In the genomic region with DNA sequence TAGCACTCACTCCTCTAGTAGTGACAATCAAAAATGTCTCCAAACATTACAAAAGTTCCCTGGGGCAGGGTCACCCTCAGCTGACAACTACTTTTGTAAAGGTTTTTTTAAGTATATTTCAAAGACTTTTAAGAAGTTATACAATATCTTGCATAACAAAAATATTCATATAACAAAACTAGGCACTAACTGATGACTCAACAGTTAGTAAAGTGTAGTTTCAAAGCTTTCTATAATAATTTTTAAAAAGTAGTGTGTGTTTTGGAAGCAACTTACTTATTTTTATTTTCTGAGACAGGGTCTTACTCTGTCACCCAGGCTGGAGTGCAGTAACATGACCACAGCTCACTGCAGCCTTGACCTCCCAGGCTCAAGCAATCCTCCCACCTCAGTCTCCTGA, we compare ENCODE assay signal across 34 cellular contexts.
DNase-seq lines count a peak whose midpoint lies in the region; ATAC-seq, FAIRE-seq and TF ChIP-seq lines count a peak whose summit lies in the region.
"Had no signal": no experiment of that assay in that cellular context is flagged by ENCODE, and none has a peak within 500 bp of the region (broad histone marks: within the 10 kb centered on the region; RNA-seq: fewer than 3 reads in every experiment).

No MANE protein-coding gene starts in this region.

- no peak overlapping the region for H3K27ac Mint-ChIP-seq in HFFc6
- H3K27ac Mint-ChIP-seq: B cell; CD14-positive monocyte; CD4-positive, alpha-beta memory T cell; CD4-positive, alpha-beta T cell; CD4-positive, CD25-positive, alpha-beta regulatory T cell; CD8-positive, alpha-beta memory T cell; CD8-positive, alpha-beta T cell had no signal

- H3K36me3 Mint-ChIP-seq in HFFc6 (ENCODE audit: low read depth): no peaks in the 10 kb centered on the region
- H3K36me3 Mint-ChIP-seq: CD14-positive monocyte; CD4-positive, alpha-beta memory T cell; CD4-positive, CD25-positive, alpha-beta regulatory T cell; CD8-positive, alpha-beta memory T cell; CD8-positive, alpha-beta T cell had no signal

- no peaks in the 10 kb centered on the region for H3K9me3 Mint-ChIP-seq in HFFc6
- H3K9me3 Mint-ChIP-seq: CD14-positive monocyte; CD4-positive, alpha-beta memory T cell; CD4-positive, alpha-beta T cell; CD4-positive, CD25-positive, alpha-beta regulatory T cell; CD8-positive, alpha-beta memory T cell; CD8-positive, alpha-beta T cell had no signal

- CTCF ChIA-PET in HepG2 (lab: Yijun Ruan, JAX; ENCODE audit: low intra/inter-chr PET ratio, low total read pairs) (no interaction called here), A549 (lab: Yijun Ruan, JAX) (interaction anchor here (1.5 to 2.9 kb wide), 4 partner anchors 12 to 698 kb away, joined by 3 to 25 read pairs (median 7); no protein-coding TSS in a partner anchor), IMR-90 (lab: Yijun Ruan, JAX) (interaction anchor here (0.7 kb wide), 1 partner anchor 10 kb away, joined by 3 read pairs; no protein-coding TSS in a partner anchor)

- no peaks in the 10 kb centered on the region for H3K79me1 ChIP-seq in IMR-90 (ENCODE audit: low read depth in 1 of 2, low read length in 2 of 2)

- H2AK5ac ChIP-seq in IMR-90 (ENCODE audit: low read depth, low read length): no peak overlapping the region

- no peaks in the 10 kb centered on the region for H3K9me1 ChIP-seq in IMR-90 (ENCODE audit: insufficient read depth, low read length)

- H4K5ac ChIP-seq in IMR-90 (ENCODE audit: low read depth, low read length): no peak overlapping the region

- no peak for FAIRE-seq in HepG2 (lab: Jason Lieb, UNC)
- no peak for FAIRE-seq in A549 (lab: Jason Lieb, UNC)
- FAIRE-seq: A204.1, D721Med had no signal

- no peak overlapping the region for H3K14ac ChIP-seq in IMR-90 (replicated peaks; ENCODE audit: low read depth, low read length)

- no peak for DNase-seq in HepG2 (ENCODE audit: low spot score)
- DNase-seq in right lobe of liver: no peak
- no peak for DNase-seq in A549 (ENCODE audit: low read depth in 1 of 2, low spot score in 1 of 2)
- DNase-seq in IMR-90: no peak
- no peak for DNase-seq in substantia nigra (lab: John Stamatoyannopoulos, UW)
- DNase-seq in HFFc6: no peak
- DNase-seq: 8988T; ACHN; AML-193; BE2C; C1 segment of cervical spinal cord; Caco-2; Calu3; CD4-positive, alpha-beta memory T cell; CD4-positive, alpha-beta T cell; CD4-positive, CD25-positive, alpha-beta regulatory T cell; CD8-positive, alpha-beta memory T cell; CD8-positive, alpha-beta T cell; COR-L47; DMS 273 treated with DMSO at 0.1 percent for 48 hours; DMS153; DMS53; DMS79; DMS79 treated with DMSO at 0.1 percent for 48 hours; DND-41; EL had no signal

- H3K9me3 ChIP-seq in HepG2 (ENCODE audit: low read length) (no peaks in the 10 kb centered on the region), right lobe of liver (no peaks in the 10 kb centered on the region), A549 (no peaks in the 10 kb centered on the region), IMR-90 (ENCODE audit: control insufficient read depth, insufficient read depth, low read length) (no peaks in the 10 kb centered on the region)
- H3K9me3 ChIP-seq: BE2C; BLaER1; BLaER1 treated with 17β-estradiol and CSF1 and Interleukin-3, amounts not matched to agents 10 nM and 100 nM; Caco-2 had no signal

- H3K18ac ChIP-seq in IMR-90 (ENCODE audit: low read depth, low read length): no peak overlapping the region

- H2BK5ac ChIP-seq in IMR-90 (ENCODE audit: low read depth, low read length, poor library complexity, severe bottlenecking): no peak overlapping the region

- dilution Hi-C loops in IMR-90 (cut with HindIII; ENCODE audit: low sequenced_read_pairs, unreplicated experiment): no loop called here

- ATAC-seq in HepG2 (no peak), right lobe of liver (no peak), A549 (no peak), IMR-90 (ENCODE audit: low read depth) (no peak)
- ATAC-seq: CD8-positive, alpha-beta T cell had no signal

- no peak overlapping the region for H3K56ac ChIP-seq in IMR-90 (ENCODE audit: extremely low read depth, insufficient read depth, low read length)

- no peaks in the 10 kb centered on the region for H4K20me1 ChIP-seq in HepG2 (ENCODE audit: insufficient read depth, low read length)
- no peaks in the 10 kb centered on the region for H4K20me1 ChIP-seq in IMR-90 (ENCODE audit: insufficient read depth, low read length)
- H4K20me1 ChIP-seq: BLaER1; BLaER1 treated with 17β-estradiol and CSF1 and Interleukin-3, amounts not matched to agents 10 nM and 100 nM had no signal

- intact Hi-C loops in HepG2 (cut with micrococcal nuclease; ENCODE audit: unreplicated experiment) (no loop called here), right lobe of liver (cut with DNase I) (no loop called here), IMR-90 (cut with micrococcal nuclease) (no loop called here)

- no peak overlapping the region for H3K4ac ChIP-seq in IMR-90 (ENCODE audit: low read depth, low read length)

- no peaks in the 10 kb centered on the region for H3K27me3 ChIP-seq in HepG2 (ENCODE audit: control insufficient read depth in 1 of 2, insufficient read depth in 2 of 2, low read length in 2 of 2)
- no peaks in the 10 kb centered on the region for H3K27me3 ChIP-seq in right lobe of liver
- no peaks in the 10 kb centered on the region for H3K27me3 ChIP-seq in IMR-90 (ENCODE audit: control insufficient read depth, insufficient read depth, low read length)
- H3K27me3 ChIP-seq: BLaER1; BLaER1 treated with 17β-estradiol and CSF1 and Interleukin-3, amounts not matched to agents 10 nM and 100 nM had no signal

- no peak overlapping the region for H3K23ac ChIP-seq in IMR-90 (ENCODE audit: low read depth, low read length)

- TF ChIP-seq CTCF in HepG2 (CRISPR knock-in tag; IDR thresholded peaks at IDR 0.05): no peak
- no peak for TF ChIP-seq CTCF in right lobe of liver (IDR thresholded peaks at IDR 0.05)
- TF ChIP-seq CTCF in A549 (IDR thresholded peaks at IDR 0.05): no peak
- TF ChIP-seq CTCF in IMR-90 (conservative IDR thresholded peaks at IDR 0.05; ENCODE audit: low read depth, low read length): no peak
- TF ChIP-seq CTCF in HFFc6 (IDR thresholded peaks at IDR 0.05): no peak

- H2AK9ac ChIP-seq in IMR-90 (replicated peaks; ENCODE audit: low read depth, low read length, poor library complexity): no peak overlapping the region

- no peak overlapping the region for H2BK15ac ChIP-seq in IMR-90 (ENCODE audit: low read depth, low read length)

- no peak overlapping the region for H3K4me3 Mint-ChIP-seq in HFFc6
- H3K4me3 Mint-ChIP-seq: B cell; CD14-positive monocyte; CD4-positive, alpha-beta memory T cell; CD4-positive, alpha-beta T cell; CD4-positive, CD25-positive, alpha-beta regulatory T cell; CD8-positive, alpha-beta memory T cell; CD8-positive, alpha-beta T cell had no signal

- H3K9ac ChIP-seq in HepG2 (ENCODE audit: insufficient read depth, low read depth, low read length) (no peak overlapping the region), IMR-90 (ENCODE audit: low read depth, low read length) (no peak overlapping the region)
- H3K9ac ChIP-seq: BLaER1; BLaER1 treated with 17β-estradiol and CSF1 and Interleukin-3, amounts not matched to agents 10 nM and 100 nM had no signal

- H2AFZ ChIP-seq in HepG2 (ENCODE audit: low read length): no peak overlapping the region
- no peak overlapping the region for H2AFZ ChIP-seq in IMR-90 (replicated peaks; ENCODE audit: low read length, poor library complexity)

- in situ Hi-C loops in HepG2 (cut with HindIII; ENCODE audit: extremely low pct_ligation_motif_present, low pct_unique_long_range_greater_than_20kb): no loop called here
- in situ Hi-C loops in IMR-90 (cut with MboI; ENCODE audit: low sequenced_read_pairs): loop anchor here (10.0 kb wide), 1 partner anchor 585 kb away; no protein-coding TSS in a partner anchor

- H3K4me3 ChIP-seq in HepG2 (replicated peaks in 1 of 3; ENCODE audit: insufficient read depth in 1 of 3, low read depth in 2 of 3, low read length in 3 of 3) (no peak overlapping the region), right lobe of liver (no peak overlapping the region), A549 (no peak overlapping the region), IMR-90 (ENCODE audit: insufficient read depth, low read depth, low read length) (no peak overlapping the region)
- H3K4me3 ChIP-seq: BLaER1; BLaER1 treated with 17β-estradiol and CSF1 and Interleukin-3, amounts not matched to agents 10 nM and 100 nM had no signal

- H3K36me3 ChIP-seq in HepG2 (replicated peaks in 1 of 2; ENCODE audit: control insufficient read depth in 1 of 2, insufficient read depth in 2 of 2, low read length in 2 of 2): no peaks in the 10 kb centered on the region
- H3K36me3 ChIP-seq in right lobe of liver: no peaks in the 10 kb centered on the region
- H3K36me3 ChIP-seq in IMR-90 (ENCODE audit: control insufficient read depth, insufficient read depth, low read length): no peaks in the 10 kb centered on the region
- H3K36me3 ChIP-seq: BE2C; BLaER1; BLaER1 treated with 17β-estradiol and CSF1 and Interleukin-3, amounts not matched to agents 10 nM and 100 nM had no signal

- H3K27me3 Mint-ChIP-seq in HFFc6 (ENCODE audit: insufficient read depth): peaks cover 9% of the 10 kb centered on the region
- H3K27me3 Mint-ChIP-seq: CD4-positive, CD25-positive, alpha-beta regulatory T cell; CD8-positive, alpha-beta memory T cell had no signal

- POLR2A ChIA-PET in HepG2 (lab: Yijun Ruan, JAX): no interaction called here
- POLR2A ChIA-PET in A549 (lab: Yijun Ruan, JAX): no interaction called here
- POLR2A ChIA-PET in IMR-90 (lab: Charles Lee; ENCODE audit: unreplicated experiment): no interaction called here

- no peak for TF ChIP-seq POLR2A in HepG2 (IDR thresholded peaks at IDR 0.05; ENCODE audit: insufficient read depth in 1 of 2, low read depth in 2 of 2, low read length in 2 of 2)
- no peak for TF ChIP-seq POLR2A in right lobe of liver (IDR thresholded peaks at IDR 0.05)
- no peak for TF ChIP-seq POLR2A in A549 (IDR thresholded peaks at IDR 0.05; ENCODE audit: low read length)
- TF ChIP-seq POLR2A in IMR-90 (IDR thresholded peaks at IDR 0.05; ENCODE audit: low read depth, low read length): no peak

- no peak overlapping the region for H2BK120ac ChIP-seq in IMR-90 (ENCODE audit: low read depth, low read length)

- no peaks in the 10 kb centered on the region for H3K79me2 ChIP-seq in HepG2 (ENCODE audit: insufficient read depth, low read length)

- no TSS peak for BruUV-seq in HepG2 (replicated peaks; lab: Mats Ljungman, UMichigan)
- BruUV-seq in IMR-90 (replicated peaks; lab: Mats Ljungman, UMichigan): no TSS peak

- no peak overlapping the region for H4K8ac ChIP-seq in IMR-90 (ENCODE audit: low read depth in 2 of 2, low read length in 2 of 2)

- no peaks in the 10 kb centered on the region for H3K4me1 ChIP-seq in HepG2 (ENCODE audit: insufficient read depth, low read length)
- no peaks in the 10 kb centered on the region for H3K4me1 ChIP-seq in right lobe of liver
- no peaks in the 10 kb centered on the region for H3K4me1 ChIP-seq in A549
- H3K4me1 ChIP-seq in IMR-90 (ENCODE audit: control insufficient read depth, insufficient read depth, low read length): no peaks in the 10 kb centered on the region
- H3K4me1 ChIP-seq: BE2C; BLaER1; BLaER1 treated with 17β-estradiol and CSF1 and Interleukin-3, amounts not matched to agents 10 nM and 100 nM; Caco-2 had no signal

- H4K91ac ChIP-seq in IMR-90 (ENCODE audit: insufficient read depth, low read depth, low read length): no peak overlapping the region

- TF ChIP-seq RAD21 in HepG2 (CRISPR knock-in tag; IDR thresholded peaks at IDR 0.05): no peak
- TF ChIP-seq RAD21 in A549 (conservative IDR thresholded peaks at IDR 0.05 in 1 of 2, IDR thresholded peaks at IDR 0.05 in 1 of 2): no peak
- no peak for TF ChIP-seq RAD21 in IMR-90 (IDR thresholded peaks at IDR 0.05; ENCODE audit: low read length)

- H3K27ac ChIP-seq in HepG2 (ENCODE audit: extremely low read length, insufficient read depth, low read length) (no peak overlapping the region), right lobe of liver (no peak overlapping the region), A549 (no peak overlapping the region), IMR-90 (ENCODE audit: insufficient read depth, low read length) (no peak overlapping the region), substantia nigra (ENCODE audit: low read depth, low read length, poor library complexity, severe bottlenecking) (no peak overlapping the region)
- H3K27ac ChIP-seq: 22Rv1; BLaER1; BLaER1 treated with 17β-estradiol and CSF1 and Interleukin-3, amounts not matched to agents 10 nM and 100 nM; C4-2B had no signal

- H3K4me1 Mint-ChIP-seq in HFFc6 (ENCODE audit: low read depth): no peaks in the 10 kb centered on the region
- H3K4me1 Mint-ChIP-seq: B cell; CD14-positive monocyte; CD4-positive, alpha-beta memory T cell; CD4-positive, CD25-positive, alpha-beta regulatory T cell; CD8-positive, alpha-beta memory T cell had no signal

- H2BK20ac ChIP-seq in IMR-90 (ENCODE audit: low read depth, low read length): no peak overlapping the region

- no peak overlapping the region for H3K4me2 ChIP-seq in HepG2 (ENCODE audit: low read depth, low read length)
- no peak overlapping the region for H3K4me2 ChIP-seq in A549
- H3K4me2 ChIP-seq in IMR-90 (ENCODE audit: low read depth, low read length): no peak overlapping the region
- H3K4me2 ChIP-seq: BLaER1; BLaER1 treated with 17β-estradiol and CSF1 and Interleukin-3, amounts not matched to agents 10 nM and 100 nM had no signal

- no peak for TF ChIP-seq EP300 in HepG2 (IDR thresholded peaks at IDR 0.05; ENCODE audit: low read depth in 2 of 2, low read length in 2 of 2)
- TF ChIP-seq EP300 in HepG2 (CRISPR knock-in tag; IDR thresholded peaks at IDR 0.05; ENCODE audit: borderline replicate concordance): no peak
- no peak for TF ChIP-seq EP300 in A549 (IDR thresholded peaks at IDR 0.05)
